In genomic region chr18:62009521-62009920, GRCh38 we compare ENCODE assay signal across 3 cellular contexts.
TF ChIP-seq lines count a peak whose summit lies in the region.

No MANE protein-coding gene starts in this region.

TF ChIP-seq in SK-N-SH, 30 proteins besides CTCF, POLR2A, EP300 and RAD21 (continues in another document):
- TF ChIP-seq REST (IDR thresholded peaks at IDR 0.05; ENCODE audit: low read depth, low read length) (no peak), FOSL2 (IDR thresholded peaks at IDR 0.05; ENCODE audit: borderline replicate concordance, low read depth) (no peak), TAF1 (IDR thresholded peaks at IDR 0.05; ENCODE audit: borderline replicate concordance, low read depth, low read length) (no peak), TEAD4 (IDR thresholded peaks at IDR 0.05; ENCODE audit: borderline replicate concordance, insufficient read depth) (no peak), MEF2A (IDR thresholded peaks at IDR 0.05; ENCODE audit: borderline replicate concordance, low read depth) (no peak), USF1 (IDR thresholded peaks at IDR 0.05; ENCODE audit: borderline replicate concordance, low read depth) (no peak), MAX (IDR thresholded peaks at IDR 0.05; ENCODE audit: low read depth) (no peak), EZH2phosphoT487 (IDR thresholded peaks at IDR 0.05; ENCODE audit: borderline replicate concordance, low read depth) (no peak), NFIC (IDR thresholded peaks at IDR 0.05; ENCODE audit: borderline replicate concordance) (no peak), IRF3 (IDR thresholded peaks at IDR 0.05; ENCODE audit: low read depth, low read length) (no peak)

TF ChIP-seq in SK-N-SH treated with all-trans-retinoic acid at 6 μM for 48 hours, 23 proteins besides CTCF, POLR2A, EP300 and RAD21:
- TF ChIP-seq ARNTL (CRISPR knock-in tag; IDR thresholded peaks at IDR 0.05; ENCODE audit: borderline replicate concordance, low read depth) (no peak), OSR1 (CRISPR knock-in tag; IDR thresholded peaks at IDR 0.05) (no peak), PATZ1 (CRISPR knock-in tag; IDR thresholded peaks at IDR 0.05; ENCODE audit: borderline replicate concordance) (no peak), RARB (CRISPR knock-in tag; IDR thresholded peaks at IDR 0.05) (no peak), CSDC2 (CRISPR knock-in tag; IDR thresholded peaks at IDR 0.05) (no peak), GLIS3 (CRISPR knock-in tag; IDR thresholded peaks at IDR 0.05) (no peak), TCF4 (CRISPR knock-in tag; IDR thresholded peaks at IDR 0.05; ENCODE audit: borderline replicate concordance) (no peak)

TF ChIP-seq in IMR-90, 13 proteins besides CTCF, POLR2A, EP300 and RAD21:
- TF ChIP-seq CEBPB (IDR thresholded peaks at IDR 0.05; ENCODE audit: low read depth, low read length) (peak; percentile 39; the same call in 1 of the 2 replicates), SMC3 (IDR thresholded peaks at IDR 0.05; ENCODE audit: low read depth, low read length) (no peak)
